Comparison of ENCODE assay signal across 31 cellular contexts in genomic region chr13:106261450-106261849, GRCh38.
A peak's percentile ranks its signal among the peaks of the same experiment; 100 is the strongest.
DNase-seq lines count a peak whose midpoint lies in the region; FAIRE-seq and TF ChIP-seq lines count a peak whose summit lies in the region.
"Had no signal": no experiment of that assay in that cellular context is flagged by ENCODE, and none has a peak within 500 bp of the region (broad histone marks: within the 10 kb centered on the region; RNA-seq: fewer than 3 reads in every experiment).

No MANE protein-coding gene starts in this region.

- H3K4me3 ChIP-seq in neural cell (ENCODE audit: low read length) = no peak overlapping the region
- H3K4me3 ChIP-seq in trophoblast cell (ENCODE audit: low read depth, low read length) = no peak overlapping the region
- H3K4me3 ChIP-seq: A549; BLaER1; BLaER1 treated with 17β-estradiol and CSF1 and Interleukin-3, amounts not matched to agents 10 nM and 100 nM had no signal

- no peak overlapping the region for H2AK5ac ChIP-seq in trophoblast cell (ENCODE audit: low read length)

- H3K4me1 ChIP-seq in trophoblast cell (ENCODE audit: control insufficient read depth in 1 of 2, insufficient read depth in 2 of 2, low read length in 2 of 2) = no peaks in the 10 kb centered on the region
- H3K4me1 ChIP-seq: A549; BE2C; BLaER1; BLaER1 treated with 17β-estradiol and CSF1 and Interleukin-3, amounts not matched to agents 10 nM and 100 nM; Caco-2 had no signal

- no peak overlapping the region for H4K12ac ChIP-seq in trophoblast cell (ENCODE audit: low read depth, low read length)

- peak; percentile 74 for TF ChIP-seq EP300 in neural cell (conservative IDR thresholded peaks at IDR 0.05; ENCODE audit: poor library complexity, severe bottlenecking)

- 100% methylated on average over 1 of the region's 7 CpGs for WGBS in trophoblast cell (ENCODE audit: extremely low coverage, insufficient coverage, insufficient read length)

- H4K8ac ChIP-seq in trophoblast cell (ENCODE audit: low read depth, low read length) = no peak overlapping the region

- DNase-seq in trophoblast cell (peak; percentile 13 to 59), frontal cortex (ENCODE audit: low spot score in 2 of 2) (no peak)
- DNase-seq in activated CD4-positive, alpha-beta T cell treated with anti-CD3 and anti-CD28 coated beads, Interleukin-2, amount 50 U/mL, for 1 hour = no peak
- DNase-seq: 8988T; ACHN; AML-193; BE2C; C1 segment of cervical spinal cord; Caco-2; Calu3; CD4-positive, alpha-beta memory T cell; CD4-positive, alpha-beta T cell; CD4-positive, CD25-positive, alpha-beta regulatory T cell; CD8-positive, alpha-beta memory T cell; CD8-positive, alpha-beta T cell; COR-L47; DMS 273 treated with DMSO at 0.1 percent for 48 hours; DMS153; DMS53; DMS79; DMS79 treated with DMSO at 0.1 percent for 48 hours; DND-41; EL had no signal

- H2BK5ac ChIP-seq in trophoblast cell (ENCODE audit: low read depth, low read length, poor library complexity) = no peak overlapping the region

- H3K79me2 ChIP-seq in neural cell (replicated peaks; ENCODE audit: insufficient read depth, low read length) (no peaks in the 10 kb centered on the region), trophoblast cell (ENCODE audit: control insufficient read depth, insufficient read depth, low read length, poor library complexity) (no peaks in the 10 kb centered on the region)

- H3K9me3 ChIP-seq in neural cell (ENCODE audit: low read length) (peaks cover 3% of the 10 kb centered on the region), trophoblast cell (ENCODE audit: insufficient read depth, low read depth, low read length) (peaks cover 11% of the 10 kb centered on the region)
- H3K9me3 ChIP-seq: A549, BE2C, Caco-2 had no signal

- H3K27ac ChIP-seq in neural cell (ENCODE audit: low read length) (peak overlapping the region; percentile 4), trophoblast cell (ENCODE audit: low read depth, low read length) (no peak overlapping the region)
- H3K27ac ChIP-seq: 22Rv1; A549; BLaER1; BLaER1 treated with 17β-estradiol and CSF1 and Interleukin-3, amounts not matched to agents 10 nM and 100 nM; C4-2B had no signal

- H3K23ac ChIP-seq in trophoblast cell (ENCODE audit: low read length) = no peak overlapping the region

- no peak for TF ChIP-seq CTCF in neural cell (IDR thresholded peaks at IDR 0.05; ENCODE audit: poor library complexity, severe bottlenecking)

- no peak overlapping the region for H4K91ac ChIP-seq in trophoblast cell (ENCODE audit: low read depth, low read length)

- H2BK120ac ChIP-seq in trophoblast cell (ENCODE audit: insufficient read depth, low read length, poor library complexity) = no peak overlapping the region

- H2AFZ ChIP-seq in neural cell (ENCODE audit: low read depth, low read length) (no peak overlapping the region), trophoblast cell (ENCODE audit: insufficient read depth, low read length, poor library complexity) (no peak overlapping the region)

- H3K36me3 ChIP-seq in neural cell (ENCODE audit: insufficient read depth, low read length) = no peaks in the 10 kb centered on the region
- H3K36me3 ChIP-seq in trophoblast cell (ENCODE audit: control insufficient read depth in 1 of 2, insufficient read depth in 2 of 2, low read length in 2 of 2) = peaks cover 3 to 5% of the 10 kb centered on the region in 2 experiments
- H3K36me3 ChIP-seq: BE2C; BLaER1; BLaER1 treated with 17β-estradiol and CSF1 and Interleukin-3, amounts not matched to agents 10 nM and 100 nM had no signal

- no peak overlapping the region for H3K18ac ChIP-seq in trophoblast cell (ENCODE audit: low read length)

- H4K20me1 ChIP-seq in neural cell (ENCODE audit: insufficient read depth) = no peaks in the 10 kb centered on the region
- H4K20me1 ChIP-seq: BLaER1; BLaER1 treated with 17β-estradiol and CSF1 and Interleukin-3, amounts not matched to agents 10 nM and 100 nM had no signal

- no peaks in the 10 kb centered on the region for H3F3A ChIP-seq in neural cell (ENCODE audit: insufficient read depth, low read length, poor library complexity, severe bottlenecking)

- no peaks in the 10 kb centered on the region for H3K9me2 ChIP-seq in neural cell (ENCODE audit: insufficient read depth, low read length)

- no peak overlapping the region for H2BK12ac ChIP-seq in trophoblast cell (ENCODE audit: low read length)

- H3K9ac ChIP-seq in neural cell (ENCODE audit: low read length) (no peak overlapping the region), trophoblast cell (ENCODE audit: low read length) (no peak overlapping the region)
- H3K9ac ChIP-seq: BLaER1; BLaER1 treated with 17β-estradiol and CSF1 and Interleukin-3, amounts not matched to agents 10 nM and 100 nM had no signal

- H3K27me3 ChIP-seq in neural cell (ENCODE audit: insufficient read depth, low read depth, low read length) (no peaks in the 10 kb centered on the region), trophoblast cell (ENCODE audit: insufficient read depth, low read length) (no peaks in the 10 kb centered on the region)
- H3K27me3 ChIP-seq: BE2C; BLaER1; BLaER1 treated with 17β-estradiol and CSF1 and Interleukin-3, amounts not matched to agents 10 nM and 100 nM had no signal

- no peak overlapping the region for H3K4ac ChIP-seq in trophoblast cell (ENCODE audit: low read depth, low read length)

- H3K14ac ChIP-seq in trophoblast cell (ENCODE audit: low read length) = no peak overlapping the region

- FAIRE-seq in frontal cortex (lab: Jason Lieb, UNC) = no peak
- FAIRE-seq: A204.1, A549, D721Med had no signal

- H3K4me2 ChIP-seq in neural cell (ENCODE audit: low read length) = no peak overlapping the region
- no peak overlapping the region for H3K4me2 ChIP-seq in trophoblast cell (ENCODE audit: low read length)
- H3K4me2 ChIP-seq: A549; BLaER1; BLaER1 treated with 17β-estradiol and CSF1 and Interleukin-3, amounts not matched to agents 10 nM and 100 nM had no signal

- H3K79me1 ChIP-seq in trophoblast cell (ENCODE audit: low read length) = no peaks in the 10 kb centered on the region

- no peak for TF ChIP-seq RAD21 in neural cell (conservative IDR thresholded peaks at IDR 0.05)

TF ChIP-seq in neural cell, 6 proteins besides CTCF, POLR2A, EP300 and RAD21:
- TF ChIP-seq TAF1 (IDR thresholded peaks at IDR 0.05; ENCODE audit: low read depth) (no peak), SMC3 (conservative IDR thresholded peaks at IDR 0.05; ENCODE audit: poor library complexity) (no peak), MXI1 (conservative IDR thresholded peaks at IDR 0.05; ENCODE audit: poor library complexity, severe bottlenecking) (no peak), POLR2AphosphoS5 (IDR thresholded peaks at IDR 0.05) (peak; percentile 42), REST (IDR thresholded peaks at IDR 0.05; ENCODE audit: borderline replicate concordance) (no peak), EZH2 (IDR thresholded peaks at IDR 0.05; ENCODE audit: borderline replicate concordance, insufficient read depth, low read length, poor library complexity, severe bottlenecking) (no peak)

Comparison
In these comparisons a context has a peak if more than half of its experiments do, and no peak if none do; other contexts are left out.
1. DNase-seq: peak in trophoblast cell (2 of 2); none in activated CD4-positive, alpha-beta T cell treated with anti-CD3 and anti-CD28 coated beads, Interleukin-2, amount 50 U/mL, for 1 hour (single experiment) and frontal cortex (0 of 2).